8 cellular contexts compared by ENCODE assay signal in the genomic region with DNA sequence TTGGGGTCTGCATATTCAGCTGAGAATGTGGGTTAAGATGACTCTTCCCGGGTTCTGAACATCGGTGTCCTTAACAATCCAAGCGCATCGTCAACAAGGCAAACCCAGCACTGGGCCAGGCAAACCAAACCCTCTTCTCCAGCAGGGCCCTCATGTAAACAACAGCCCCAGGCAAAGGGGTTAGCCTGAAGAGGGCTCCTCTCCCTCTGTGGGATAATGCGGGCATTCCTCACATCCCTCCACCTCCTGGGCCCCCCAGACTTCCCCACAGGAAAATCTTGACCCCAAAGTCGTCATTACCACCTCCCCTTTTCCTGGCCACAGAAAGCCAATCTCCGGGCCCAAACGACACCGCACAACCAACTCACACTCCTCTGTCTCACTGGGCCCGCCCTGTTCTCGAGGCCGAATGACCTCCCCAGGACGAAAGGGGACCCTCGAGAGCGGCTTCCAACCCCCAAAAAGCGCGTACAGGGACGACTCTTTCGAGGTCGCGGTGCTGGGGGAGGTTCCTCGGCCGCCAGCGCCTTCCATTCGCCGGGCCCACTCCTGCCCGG. TPM values are rescaled to one million over a fixed set of nuclear protein-coding genes. Genes with fewer than 3 reads are reported as not detected.
DNase-seq lines count a peak whose midpoint lies in the region; TF ChIP-seq lines count a peak whose summit lies in the region.

No MANE protein-coding gene starts in this region.

- TF ChIP-seq POLR2A in lower leg skin (IDR thresholded peaks at IDR 0.05) (no peak), tibial nerve (IDR thresholded peaks at IDR 0.05) (no peak)

- H3K4me3 ChIP-seq in lower leg skin (ENCODE audit: low read depth, poor library complexity, severe bottlenecking) (peak overlapping the region; percentile 97), tibial nerve (peak overlapping the region; percentile 55 to 100 (median 99))

- no peaks in the 10 kb centered on the region for H3K27me3 ChIP-seq in tibial nerve

- peaks cover 0 to 79% (median 20%) of the 10 kb centered on the region in 4 donors for H3K4me1 ChIP-seq in tibial nerve

- WGBS in lower leg skin, 2 donors: 0% methylated on average over 26 to 27 of the region's 27 CpGs
- 0% methylated on average over 24 to 27 of the region's 27 CpGs for WGBS in tibial nerve, 2 donors

- H3K36me3 ChIP-seq in tibial nerve: peaks cover 0 to 27% (median 0%) of the 10 kb centered on the region in 3 donors

- TF ChIP-seq CTCF in lower leg skin (IDR thresholded peaks at IDR 0.05): no peak
- no peak for TF ChIP-seq CTCF in tibial nerve (IDR thresholded peaks at IDR 0.05)

- no peak for TF ChIP-seq EP300 in tibial nerve (IDR thresholded peaks at IDR 0.05)

- peak; percentile 59 for DNase-seq in activated CD8-positive, alpha-beta memory T cell treated with anti-CD3 and anti-CD28 coated beads for 24 hours
- DNase-seq in activated CD8-positive, alpha-beta memory T cell treated with anti-CD3 and anti-CD28 coated beads, Interleukin-2, amount 50 U/mL, for 4 hours: no peak
- DNase-seq in NAMALWA (ENCODE audit: low spot score) (peak; percentile 46), caudate nucleus (lab: John Stamatoyannopoulos, UW) (peak in 2 of 61 donors; percentile 17 to 43), lower leg skin (ENCODE audit: low spot score in 2 of 2) (no peak), tibial nerve (ENCODE audit: low spot score in 2 of 2) (no peak), SW480 (ENCODE audit: low spot score) (no peak), activated gamma-delta T cell treated with Interleukin-2 at 50 U/mL for 16 hours (no peak)

- H3K27ac ChIP-seq in caudate nucleus (ENCODE audit: low read depth, low read length) (peak overlapping the region; percentile 75), tibial nerve (peak overlapping the region; percentile 70 to 97 (median 96))

- H3K9me3 ChIP-seq in tibial nerve: no peaks in the 10 kb centered on the region

- intact Hi-C loops in lower leg skin (cut with DNase I; ENCODE audit: low total_unique reads): no loop called here

RNA-seq across cellular contexts. Expression of gene DDB1, which starts 0.6 kb away (rescaled TPM):
- total RNA-seq in lower leg skin: 100 to 1,000 TPM; 166 to 204 (median 185) TPM
- 100 to 1,000 TPM; 100 to 138 (median 113) TPM for total RNA-seq in tibial nerve

RNA-seq across cellular contexts. Expression of gene TKFC, which starts 0.7 kb away (rescaled TPM):
- total RNA-seq in lower leg skin: 10 to 100 TPM; 26.6 to 37.3 (median 33.1) TPM
- 10 to 100 TPM; 15.0 to 39.6 (median 24.5) TPM for total RNA-seq in tibial nerve

RNA-seq across cellular contexts. Expression of gene CYB561A3, which starts 29.3 kb away (rescaled TPM):
- total RNA-seq in lower leg skin (100 to 1,000 TPM in 1 of 4 donors, 10 to 100 TPM in 3; 55.7 to 102 (median 76.8) TPM), tibial nerve (10 to 100 TPM; 44.2 to 68.2 (median 45.8) TPM)

RNA-seq across cellular contexts. Expression of gene TMEM138, which starts 29.8 kb away (rescaled TPM):
- total RNA-seq in lower leg skin (10 to 100 TPM; 12.7 to 47.2 (median 18.1) TPM), tibial nerve (10 to 100 TPM; 20.5 to 31.4 (median 26.9) TPM)

RNA-seq across cellular contexts. Expression of gene VWCE, which starts 37.2 kb away (rescaled TPM):
- total RNA-seq in lower leg skin (under 1 TPM in 2 of 4 donors, not detected in 2; 0.22 to 0.68 TPM), tibial nerve (1 to 10 TPM; 1.3 to 6.3 (median 4.3) TPM)

Comparison
In these comparisons a context has a peak if more than half of its experiments do, and no peak if none do; other contexts are left out.
1. DNase-seq: peak in activated CD8-positive, alpha-beta memory T cell treated with anti-CD3 and anti-CD28 coated beads for 24 hours (single experiment) and NAMALWA (single experiment); none in activated CD8-positive, alpha-beta memory T cell treated with anti-CD3 and anti-CD28 coated beads, Interleukin-2, amount 50 U/mL, for 4 hours (single experiment), lower leg skin (0 of 2), tibial nerve (0 of 2), SW480 (single experiment) and activated gamma-delta T cell treated with Interleukin-2 at 50 U/mL for 16 hours (single experiment).